10 cellular contexts compared by ENCODE assay signal in genomic region chr12:113403435-113404415, GRCh38. TPM values are rescaled to one million over a fixed set of nuclear protein-coding genes. Genes with fewer than 3 reads are reported as not detected.
DNase-seq lines count a peak whose midpoint lies in the region; ATAC-seq, FAIRE-seq and TF ChIP-seq lines count a peak whose summit lies in the region.
"Had no signal": no experiment of that assay in that cellular context is flagged by ENCODE, and none has a peak within 500 bp of the region (broad histone marks: within the 10 kb centered on the region; RNA-seq: fewer than 3 reads in every experiment).

Gene SDS (minus strand): TSS chr12:113403887. CDS start chr12:113399708, 4,179 bp downstream.

- CTCF ChIA-PET in CD4-positive, alpha-beta T cell (lab: Charles Lee) = no interaction called here
- CTCF ChIA-PET in Caco-2 (lab: Charles Lee) = interaction anchor here (1.1 kb wide), 1 partner anchor 19 kb away, joined by 3 read pairs; the partner anchor contains the start of gene SDSL

- H3K27me3 Mint-ChIP-seq in CD4-positive, alpha-beta T cell = peaks cover 10% of the 10 kb centered on the region
- peaks cover 3% of the 10 kb centered on the region for H3K27me3 Mint-ChIP-seq in Caco-2 (ENCODE audit: insufficient read depth, unreplicated experiment)

- H3K36me3 ChIP-seq in kidney (ENCODE audit: control insufficient read depth in 1 of 2, insufficient read depth in 2 of 2, low read length in 2 of 2) (no peaks in the 10 kb centered on the region), aorta (ENCODE audit: control insufficient read depth in 1 of 2, insufficient read depth in 2 of 2, low read length in 1 of 2) (no peaks in the 10 kb centered on the region), Caco-2 (ENCODE audit: control insufficient read depth, insufficient read depth, low read length) (no peaks in the 10 kb centered on the region)

- WGBS in aorta, 2 donors = 27 to 32% methylated on average over 14 of the region's 14 CpGs

- no peak for FAIRE-seq in kidney (lab: Jason Lieb, UNC)

- peak within 1 kb of the TSS; percentile 29 to 37 for H3K4me3 ChIP-seq in kidney (ENCODE audit: low read length in 2 of 2)
- H3K4me3 ChIP-seq in aorta (ENCODE audit: low read length in 2 of 2) = no peak within 1 kb of the TSS
- H3K4me3 ChIP-seq in Caco-2 (ENCODE audit: low read depth, low read length) = no peak within 1 kb of the TSS

- H3K9ac ChIP-seq in kidney (ENCODE audit: low read length in 2 of 2) = no peak within 1 kb of the TSS

- no peak within 1 kb of the TSS for H3K27ac Mint-ChIP-seq in CD4-positive, alpha-beta T cell
- no peak within 1 kb of the TSS for H3K27ac Mint-ChIP-seq in Caco-2 (ENCODE audit: unreplicated experiment)
- H3K27ac Mint-ChIP-seq: B cell, type B pancreatic cell had no signal

- H3K27ac ChIP-seq in kidney (ENCODE audit: low read depth in 2 of 2, low read length in 2 of 2) = no peak within 1 kb of the TSS
- H3K27ac ChIP-seq in aorta (ENCODE audit: low read depth in 1 of 2, low read length in 2 of 2) = no peak within 1 kb of the TSS
- H3K27ac ChIP-seq in CD4-positive, alpha-beta T cell (ENCODE audit: low read depth, low read length) = no peak within 1 kb of the TSS

- no peaks in the 10 kb centered on the region for H3K27me3 ChIP-seq in aorta (ENCODE audit: control insufficient read depth in 1 of 2, insufficient read depth in 2 of 2, low read length in 1 of 2)
- peaks cover 4% of the 10 kb centered on the region for H3K27me3 ChIP-seq in CD4-positive, alpha-beta T cell (ENCODE audit: control insufficient read depth, insufficient read depth, low read length)
- H3K27me3 ChIP-seq in Caco-2 (replicated peaks; ENCODE audit: control insufficient read depth, insufficient read depth, low read length) = no peaks in the 10 kb centered on the region

- no TSS peak for BruUV-seq in Caco-2 (replicated peaks; lab: Mats Ljungman, UMichigan)

- TF ChIP-seq CTCF in kidney (IDR thresholded peaks at IDR 0.05; ENCODE audit: borderline replicate concordance, extremely low read depth, insufficient read depth) (no peak), Caco-2 (IDR thresholded peaks at IDR 0.05; ENCODE audit: insufficient read depth in 1 of 2, low read depth in 1 of 2, low read length in 1 of 2, severe bottlenecking in 1 of 2, unreplicated experiment in 1 of 2) (no peak)
- no peak for TF ChIP-seq CTCF in CD4-positive, alpha-beta T cell (IDR thresholded peaks at IDR 0.05)

- peaks cover 0 to 3% of the 10 kb centered on the region in 2 donors for H3K4me1 ChIP-seq in kidney (ENCODE audit: control insufficient read depth in 1 of 2, insufficient read depth in 1 of 2, low read depth in 1 of 2, low read length in 2 of 2)
- no peaks in the 10 kb centered on the region for H3K4me1 ChIP-seq in aorta (ENCODE audit: control insufficient read depth in 1 of 2, insufficient read depth in 2 of 2, low read length in 2 of 2)
- H3K4me1 ChIP-seq in Caco-2 = no peaks in the 10 kb centered on the region

- H3K9me3 ChIP-seq in kidney (ENCODE audit: control insufficient read depth in 1 of 2, low read length in 2 of 2) (no peaks in the 10 kb centered on the region), aorta (ENCODE audit: control insufficient read depth, low read length) (no peaks in the 10 kb centered on the region), Caco-2 (no peaks in the 10 kb centered on the region)
- H3K9me3 ChIP-seq in CD4-positive, alpha-beta T cell (ENCODE audit: control insufficient read depth, low read length) = no peaks in the 10 kb centered on the region

- ATAC-seq in Right ventricle myocardium superior (ENCODE audit: poor library complexity) = peak; percentile 76
- peak; percentile 56 for ATAC-seq in aorta (ENCODE audit: low FRiP score)
- ATAC-seq in CD4-positive, alpha-beta T cell (ENCODE audit: poor library complexity) = no peak

- H3K36me3 Mint-ChIP-seq in CD4-positive, alpha-beta T cell (ENCODE audit: low read depth) = no peaks in the 10 kb centered on the region
- no peaks in the 10 kb centered on the region for H3K36me3 Mint-ChIP-seq in Caco-2 (ENCODE audit: insufficient read depth, unreplicated experiment)
- H3K36me3 Mint-ChIP-seq: type B pancreatic cell had no signal

- H3K4me3 Mint-ChIP-seq in CD4-positive, alpha-beta T cell = no peak within 1 kb of the TSS
- H3K4me3 Mint-ChIP-seq in Caco-2 (ENCODE audit: unreplicated experiment) = no peak within 1 kb of the TSS
- H3K4me3 Mint-ChIP-seq: B cell, type B pancreatic cell had no signal

- no peaks in the 10 kb centered on the region for H3K9me3 Mint-ChIP-seq in CD4-positive, alpha-beta T cell
- H3K9me3 Mint-ChIP-seq in Caco-2 (ENCODE audit: unreplicated experiment) = no peaks in the 10 kb centered on the region
- H3K9me3 Mint-ChIP-seq: type B pancreatic cell had no signal

- DNase-seq in Right ventricle myocardium superior (peak; percentile 73), cardiac septum (ENCODE audit: low spot score) (no peak), astrocyte of the hippocampus (ENCODE audit: low read depth, low spot score) (peak; percentile 86), kidney (no peak), aorta (peak in 1 of 2 donors; percentile 80), Caco-2 (no peak), NCI-H146 treated with DMSO at 0.1 percent for 48 hours (lab: John Stamatoyannopoulos, UW; ENCODE audit: unreplicated experiment) (no peak)
- DNase-seq in CD4-positive, alpha-beta T cell = no peak

- no peaks in the 10 kb centered on the region for H3K4me1 Mint-ChIP-seq in CD4-positive, alpha-beta T cell (ENCODE audit: low read depth)
- H3K4me1 Mint-ChIP-seq in Caco-2 (ENCODE audit: low read depth, unreplicated experiment) = no peaks in the 10 kb centered on the region
- H3K4me1 Mint-ChIP-seq: B cell had no signal

- POLR2A ChIA-PET in CD4-positive, alpha-beta T cell (lab: Charles Lee) = no interaction called here
- POLR2A ChIA-PET in Caco-2 (lab: Charles Lee) = interaction anchor here (0.6 to 0.7 kb wide), 2 partner anchors 12 to 92 kb away, joined by 3 to 6 read pairs; no protein-coding TSS in a partner anchor

- intact Hi-C loops in Right ventricle myocardium superior (cut with DNase I) = no loop called here
- intact Hi-C loops in cardiac septum (cut with DNase I) = no loop called here
- intact Hi-C loops in kidney (cut with DNase I) = no loop called here
- intact Hi-C loops in aorta (cut with DNase I) = no loop called here
- intact Hi-C loops in CD4-positive, alpha-beta T cell (cut with DNase I, micrococcal nuclease) = no loop called here
- intact Hi-C loops in Caco-2 (cut with micrococcal nuclease; ENCODE audit: unreplicated experiment) = no loop called here

RNA-seq across cellular contexts. Expression of gene SDS, which starts in this region (rescaled TPM):
- not detected for total RNA-seq in Right ventricle myocardium superior
- total RNA-seq in cardiac septum = 0.81 TPM
- 1.0 TPM for total RNA-seq in kidney
- not detected for polyA plus RNA-seq in kidney (ENCODE audit: insufficient read depth, low read depth, low replicate concordance)
- 1 to 10 TPM; 1.8 to 4.4 TPM for total RNA-seq in aorta
- polyA plus RNA-seq in aorta = 1 to 10 TPM; 1.0 to 9.9 TPM
- not detected for total RNA-seq in CD4-positive, alpha-beta T cell
- total RNA-seq in Caco-2 (2022) = not detected in 2 replicates
- total RNA-seq: B cell had no signal

Comparison
In these comparisons a context has a peak if more than half of its experiments do, and no peak if none do; other contexts are left out.
1. Peak in DNase-seq and ATAC-seq in Right ventricle myocardium superior; RNA of the gene not detected or under 1 TPM.
2. H3K4me3 ChIP-seq: peak in kidney (2 of 2); none in aorta (0 of 2) and Caco-2 (single experiment).